In genomic region chr6:19369770-19370169, GRCh38 we compare ENCODE assay signal across 2 cellular contexts.
A peak's percentile ranks its signal among the peaks of the same experiment; 100 is the strongest.
TF ChIP-seq lines count a peak whose summit lies in the region.

No MANE protein-coding gene starts in this region.

TF ChIP-seq in neural cell, 6 proteins besides CTCF, POLR2A, EP300 and RAD21 (continued from another document):
- TF ChIP-seq EZH2 (IDR thresholded peaks at IDR 0.05; ENCODE audit: borderline replicate concordance, insufficient read depth, low read length, poor library complexity, severe bottlenecking) (no peak), TAF1 (IDR thresholded peaks at IDR 0.05; ENCODE audit: low read depth) (no peak), SMC3 (conservative IDR thresholded peaks at IDR 0.05; ENCODE audit: poor library complexity) (peak; percentile 61), POLR2AphosphoS5 (IDR thresholded peaks at IDR 0.05) (peak; percentile 91), REST (IDR thresholded peaks at IDR 0.05; ENCODE audit: borderline replicate concordance) (peak; percentile 78)
TF ChIP-seq in neural cell: peak in this region for 4.

TF ChIP-seq in SK-N-SH, 30 proteins besides CTCF, POLR2A, EP300 and RAD21 (continued from another document):
- TF ChIP-seq RXRA (IDR thresholded peaks at IDR 0.05; ENCODE audit: borderline replicate concordance, low read depth) (no peak), FOXM1 (IDR thresholded peaks at IDR 0.05; ENCODE audit: low read depth) (no peak), IRF3 (IDR thresholded peaks at IDR 0.05; ENCODE audit: low read depth, low read length) (no peak), RCOR1 (IDR thresholded peaks at IDR 0.05; ENCODE audit: low read length) (no peak), POLR2AphosphoS5 (IDR thresholded peaks at IDR 0.05; ENCODE audit: low read depth, low read length) (no peak), NFIC (IDR thresholded peaks at IDR 0.05; ENCODE audit: borderline replicate concordance) (no peak), USF1 (IDR thresholded peaks at IDR 0.05; ENCODE audit: borderline replicate concordance, low read depth) (no peak), RFX5 (IDR thresholded peaks at IDR 0.05; ENCODE audit: low read length) (no peak), FOSL2 (IDR thresholded peaks at IDR 0.05; ENCODE audit: borderline replicate concordance, low read depth) (no peak), SMC3 (IDR thresholded peaks at IDR 0.05; ENCODE audit: low read depth, low read length) (no peak), GABPA (IDR thresholded peaks at IDR 0.05; ENCODE audit: low read depth) (no peak), JUND (IDR thresholded peaks at IDR 0.05) (no peak), ELF1 (IDR thresholded peaks at IDR 0.05) (no peak), FOXJ3 (CRISPR knock-in tag; IDR thresholded peaks at IDR 0.05) (no peak), GATA2 (CRISPR knock-in tag; IDR thresholded peaks at IDR 0.05) (no peak), TCF12 (IDR thresholded peaks at IDR 0.05) (no peak), MAX (IDR thresholded peaks at IDR 0.05; ENCODE audit: low read depth) (no peak), MXI1 (IDR thresholded peaks at IDR 0.05; ENCODE audit: low read depth, low read length) (no peak), TAF1 (IDR thresholded peaks at IDR 0.05; ENCODE audit: borderline replicate concordance, low read depth, low read length) (no peak)
